19 cellular contexts compared by ENCODE assay signal in the genomic region with DNA sequence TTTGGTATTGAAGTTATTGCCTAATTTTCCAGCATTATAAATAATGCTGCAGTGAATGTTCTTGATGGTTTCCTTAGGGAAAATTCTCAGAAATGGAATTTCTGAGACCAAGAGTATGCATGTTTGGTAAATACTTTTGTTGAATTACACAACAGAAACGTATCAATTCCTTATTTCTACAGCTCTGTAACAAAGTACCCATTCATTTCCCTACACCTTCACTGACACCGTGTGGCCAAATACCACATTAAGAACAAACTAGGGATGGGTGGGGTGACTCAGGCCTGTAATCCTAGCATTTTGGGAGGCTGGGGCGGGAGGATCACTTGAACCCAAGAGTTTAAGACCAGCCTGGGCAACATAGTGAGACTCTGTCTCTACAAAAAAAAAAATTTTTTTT. TPM values are rescaled to one million over a fixed set of nuclear protein-coding genes. Genes with fewer than 3 reads are reported as not detected.
DNase-seq lines count a peak whose midpoint lies in the region; ATAC-seq and TF ChIP-seq lines count a peak whose summit lies in the region.
"Had no signal": no experiment of that assay in that cellular context is flagged by ENCODE, and none has a peak within 500 bp of the region (broad histone marks: within the 10 kb centered on the region; RNA-seq: fewer than 3 reads in every experiment).

No MANE protein-coding gene starts in this region.

- peaks cover 83% of the 10 kb centered on the region for H3K36me3 Mint-ChIP-seq in CD4-positive, alpha-beta T cell (ENCODE audit: low read depth)

- H3K9ac ChIP-seq in IMR-90 (ENCODE audit: low read depth, low read length) = no peak overlapping the region
- H3K9ac ChIP-seq in SK-N-SH = no peak overlapping the region

- H3K9me1 ChIP-seq in IMR-90 (ENCODE audit: insufficient read depth, low read length) = no peaks in the 10 kb centered on the region; the same call in 1 of the 2 replicates

- no peaks in the 10 kb centered on the region for H3K4me1 Mint-ChIP-seq in CD4-positive, alpha-beta T cell (ENCODE audit: low read depth)

- peaks cover 5 to 34% of the 10 kb centered on the region in 2 experiments; a peak in 3 of 4 replicates for H3K79me1 ChIP-seq in IMR-90 (ENCODE audit: low read depth in 1 of 2, low read length in 2 of 2)

- H3F3A ChIP-seq in SK-N-SH (replicated peaks; ENCODE audit: insufficient read depth) = no peaks in the 10 kb centered on the region

- H3K9me3 ChIP-seq in CD4-positive, alpha-beta T cell (ENCODE audit: control insufficient read depth, low read length) = no peaks in the 10 kb centered on the region
- H3K9me3 ChIP-seq in IMR-90 (ENCODE audit: control insufficient read depth, insufficient read depth, low read length) = peaks cover 9% of the 10 kb centered on the region
- peaks cover 6% of the 10 kb centered on the region; the same call in 1 of the 2 replicates for H3K9me3 ChIP-seq in SK-N-SH
- peaks cover 9% of the 10 kb centered on the region for H3K9me3 ChIP-seq in suprapubic skin
- H3K9me3 ChIP-seq: prostate gland had no signal

- no peak overlapping the region for H3K4me3 Mint-ChIP-seq in CD4-positive, alpha-beta T cell
- H3K4me3 Mint-ChIP-seq: activated T-cell treated with anti-CD3 and anti-CD28 coated beads, Interleukin-2, amount 50 U/mL, for 4 hours; dendritic cell treated with granulocyte-macrophage colony-stimulating factor and Interleukin-4, amounts not matched to agents 40 ng/mL and 50 ng/mL, for 4 days had no signal

- BruUV-seq in IMR-90 (replicated peaks; lab: Mats Ljungman, UMichigan) = no TSS peak

- H2AK5ac ChIP-seq in IMR-90 (ENCODE audit: low read depth, low read length) = no peak overlapping the region

- TF ChIP-seq EP300 in SK-N-SH (IDR thresholded peaks at IDR 0.05; ENCODE audit: borderline replicate concordance in 1 of 2, low read depth in 1 of 2, low read length in 1 of 2) (no peak), suprapubic skin (IDR thresholded peaks at IDR 0.05) (no peak)

- H3K4ac ChIP-seq in IMR-90 (ENCODE audit: low read depth, low read length) = no peak overlapping the region

- H2BK15ac ChIP-seq in IMR-90 (ENCODE audit: low read depth, low read length) = no peak overlapping the region

- CTCF ChIA-PET in CD4-positive, alpha-beta T cell (lab: Charles Lee) = no interaction called here
- CTCF ChIA-PET in IMR-90 (lab: Yijun Ruan, JAX) (interaction anchor here (0.7 kb wide), 1 partner anchor 10 kb away, joined by 5 read pairs; no protein-coding TSS in a partner anchor), SK-N-SH (lab: Yijun Ruan, JAX) (no interaction called here)

- no peak overlapping the region for H2AK9ac ChIP-seq in IMR-90 (replicated peaks; ENCODE audit: low read depth, low read length, poor library complexity)

- WGBS in IMR-90 (ENCODE audit: extremely low coverage in 2 of 2, insufficient read length in 1 of 2), 2 experiments = no CpG with 5 or more reads among the region's 3 CpGs
- 50% methylated on average over 3 of the region's 3 CpGs for WGBS in SK-N-SH (ENCODE audit: low lambda C conversion rate)
- WGBS in suprapubic skin = 64% methylated on average over 3 of the region's 3 CpGs

- H3K14ac ChIP-seq in IMR-90 (replicated peaks; ENCODE audit: low read depth, low read length) = no peak overlapping the region

- dilution Hi-C loops in IMR-90 (cut with HindIII; ENCODE audit: low sequenced_read_pairs, unreplicated experiment) = no loop called here

- TF ChIP-seq POLR2A in IMR-90 (IDR thresholded peaks at IDR 0.05; ENCODE audit: low read depth, low read length) (no peak), suprapubic skin (IDR thresholded peaks at IDR 0.05) (no peak)

- H3K23ac ChIP-seq in IMR-90 (ENCODE audit: low read depth, low read length) = no peak overlapping the region

- no peak overlapping the region for H2AFZ ChIP-seq in IMR-90 (replicated peaks; ENCODE audit: low read length, poor library complexity)
- H2AFZ ChIP-seq in SK-N-SH (ENCODE audit: low read depth) = no peak overlapping the region

- no peaks in the 10 kb centered on the region for H3K27me3 ChIP-seq in CD4-positive, alpha-beta T cell (ENCODE audit: control insufficient read depth, insufficient read depth, low read length)
- H3K27me3 ChIP-seq in IMR-90 (ENCODE audit: control insufficient read depth, insufficient read depth, low read length) = no peaks in the 10 kb centered on the region
- H3K27me3 ChIP-seq in SK-N-SH (ENCODE audit: insufficient read depth) = no peaks in the 10 kb centered on the region
- H3K27me3 ChIP-seq in suprapubic skin = no peaks in the 10 kb centered on the region
- H3K27me3 ChIP-seq: gastroesophageal sphincter had no signal

- H3K36me3 ChIP-seq in IMR-90 (ENCODE audit: control insufficient read depth, insufficient read depth, low read length) (peaks cover 32% of the 10 kb centered on the region), SK-N-SH (replicated peaks in 1 of 2; ENCODE audit: control insufficient read depth in 1 of 2, insufficient read depth in 2 of 2, low read length in 1 of 2) (peaks cover 43 to 67% of the 10 kb centered on the region in 2 experiments), suprapubic skin (peaks cover 46% of the 10 kb centered on the region)
- H3K36me3 ChIP-seq: prostate gland had no signal

- H3K79me2 ChIP-seq in SK-N-SH (ENCODE audit: insufficient read depth) = no peaks in the 10 kb centered on the region; the same call in none of the 2 replicates

- H3K18ac ChIP-seq in IMR-90 (ENCODE audit: low read depth, low read length) = no peak overlapping the region

- no peaks in the 10 kb centered on the region for H3K9me3 Mint-ChIP-seq in CD4-positive, alpha-beta T cell
- H3K9me3 Mint-ChIP-seq: activated T-cell treated with anti-CD3 and anti-CD28 coated beads, Interleukin-2, amount 50 U/mL, for 4 hours; dendritic cell treated with granulocyte-macrophage colony-stimulating factor and Interleukin-4, amounts not matched to agents 40 ng/mL and 50 ng/mL, for 4 days had no signal

- in situ Hi-C loops in IMR-90 (cut with MboI; ENCODE audit: low sequenced_read_pairs) = no loop called here

- H3K27ac Mint-ChIP-seq in CD4-positive, alpha-beta T cell = no peak overlapping the region
- H3K27ac Mint-ChIP-seq: dendritic cell treated with granulocyte-macrophage colony-stimulating factor and Interleukin-4, amounts not matched to agents 40 ng/mL and 50 ng/mL, for 4 days had no signal

- no peak overlapping the region for H3K56ac ChIP-seq in IMR-90 (ENCODE audit: extremely low read depth, insufficient read depth, low read length)

- POLR2A ChIA-PET in CD4-positive, alpha-beta T cell (lab: Charles Lee) = no interaction called here
- POLR2A ChIA-PET in IMR-90 (lab: Charles Lee; ENCODE audit: unreplicated experiment) = no interaction called here
- POLR2A ChIA-PET in SK-N-SH (lab: Yijun Ruan, JAX) = no interaction called here

- H4K8ac ChIP-seq in IMR-90 (ENCODE audit: low read depth in 2 of 2, low read length in 2 of 2) = no peak overlapping the region

- intact Hi-C loops in CD4-positive, alpha-beta T cell (cut with DNase I, micrococcal nuclease) = no loop called here
- intact Hi-C loops in IMR-90 (cut with micrococcal nuclease) = no loop called here

- TF ChIP-seq RAD21 in IMR-90 (IDR thresholded peaks at IDR 0.05; ENCODE audit: low read length) (peak; percentile 22; the same call in 1 of the 2 replicates), SK-N-SH (IDR thresholded peaks at IDR 0.05; ENCODE audit: low read length) (no peak)

- no peak overlapping the region for H3K4me2 ChIP-seq in IMR-90 (ENCODE audit: low read depth, low read length)
- no peak overlapping the region for H3K4me2 ChIP-seq in SK-N-SH

- ATAC-seq in CD4-positive, alpha-beta T cell (ENCODE audit: poor library complexity) = peak; percentile 49
- ATAC-seq in IMR-90 (ENCODE audit: low read depth) (peak; percentile 61), GM18868 (IDR thresholded peaks at IDR 0.05; ENCODE audit: unreplicated experiment) (no peak)
- ATAC-seq: activated T-cell treated with anti-CD3 and anti-CD28 coated beads, Interleukin-2, amount 50 U/mL, for 4 hours; gastroesophageal sphincter had no signal

- H3K27me3 Mint-ChIP-seq in CD4-positive, alpha-beta T cell = no peaks in the 10 kb centered on the region
- H3K27me3 Mint-ChIP-seq: dendritic cell treated with granulocyte-macrophage colony-stimulating factor and Interleukin-4, amounts not matched to agents 40 ng/mL and 50 ng/mL, for 4 days had no signal

- H2BK20ac ChIP-seq in IMR-90 (ENCODE audit: low read depth, low read length) = no peak overlapping the region

- H4K20me1 ChIP-seq in IMR-90 (ENCODE audit: insufficient read depth, low read length) (no peaks in the 10 kb centered on the region), SK-N-SH (ENCODE audit: insufficient read depth) (no peaks in the 10 kb centered on the region)

- TF ChIP-seq CTCF in CD4-positive, alpha-beta T cell (IDR thresholded peaks at IDR 0.05) = no peak
- TF ChIP-seq CTCF in IMR-90 (conservative IDR thresholded peaks at IDR 0.05; ENCODE audit: low read depth, low read length) = no peak; the same call in 1 of the 2 replicates
- peak; percentile 28; the same call in 1 of the 2 replicates for TF ChIP-seq CTCF in SK-N-SH (IDR thresholded peaks at IDR 0.05)
- no peak for TF ChIP-seq CTCF in suprapubic skin (IDR thresholded peaks at IDR 0.05)

- DNase-seq in CD4-positive, alpha-beta T cell = no peak
- no peak for DNase-seq in IMR-90
- DNase-seq in SK-N-SH = no peak
- peak; percentile 64 for DNase-seq in fibroblast of gingiva (ENCODE audit: low read depth)
- DNase-seq in stimulated activated naive CD4-positive, alpha-beta T cell (lab: John Stamatoyannopoulos, UW) = no peak
- DNase-seq in suprapubic skin (ENCODE audit: low spot score in 2 of 2) = no peak
- no peak for DNase-seq in DMS79 treated with DMSO at 0.1 percent for 48 hours (lab: John Stamatoyannopoulos, UW)
- DNase-seq: activated CD4-positive, alpha-beta T cell treated with anti-CD3 and anti-CD28 coated beads for 48 hours; activated T-cell treated with anti-CD3 and anti-CD28 coated beads, Interleukin-2, amount 50 U/mL, for 4 hours; amniotic stem cell; EL; NCI-H1930; NCI-H82 had no signal

- H3K4me1 ChIP-seq in IMR-90 (ENCODE audit: control insufficient read depth, insufficient read depth, low read length) = no peaks in the 10 kb centered on the region
- H3K4me1 ChIP-seq in SK-N-SH (ENCODE audit: control insufficient read depth in 1 of 2, insufficient read depth in 2 of 2, low read depth in 1 of 2, low read length in 1 of 2) = peaks cover 0 to under 1% of the 10 kb centered on the region in 2 experiments; a peak in 2 of 4 replicates
- H3K4me1 ChIP-seq in suprapubic skin = no peaks in the 10 kb centered on the region
- H3K4me1 ChIP-seq: prostate gland had no signal

- H3K4me3 ChIP-seq in IMR-90 (ENCODE audit: insufficient read depth, low read depth, low read length) (no peak overlapping the region), SK-N-SH (ENCODE audit: low read depth in 2 of 2, low read length in 1 of 2) (no peak overlapping the region), suprapubic skin (no peak overlapping the region)
- H3K4me3 ChIP-seq: gastroesophageal sphincter, prostate gland had no signal

- no peak overlapping the region for H4K91ac ChIP-seq in IMR-90 (ENCODE audit: insufficient read depth, low read depth, low read length)

- no peaks in the 10 kb centered on the region for H3K9me2 ChIP-seq in SK-N-SH

- H4K5ac ChIP-seq in IMR-90 (ENCODE audit: low read depth, low read length) = no peak overlapping the region

- H2BK120ac ChIP-seq in IMR-90 (ENCODE audit: low read depth, low read length) = no peak overlapping the region

- no peak overlapping the region for H2BK5ac ChIP-seq in IMR-90 (ENCODE audit: low read depth, low read length, poor library complexity, severe bottlenecking)

- H3K27ac ChIP-seq in CD4-positive, alpha-beta T cell (ENCODE audit: low read depth, low read length) = no peak overlapping the region
- H3K27ac ChIP-seq in IMR-90 (ENCODE audit: insufficient read depth, low read length) (no peak overlapping the region), SK-N-SH (ENCODE audit: low read depth in 2 of 2, low read length in 1 of 2) (no peak overlapping the region), suprapubic skin (no peak overlapping the region)
- H3K27ac ChIP-seq: gastroesophageal sphincter, prostate gland had no signal

RNA-seq across cellular contexts. Expression of a gene that starts 21.8 kb away (rescaled TPM):
- 10 to 100 TPM; 16.0 to 16.5 TPM for total RNA-seq in CD4-positive, alpha-beta T cell
- total RNA-seq in IMR-90 (2012; rRNA removed) (131 and 165 TPM in 2 replicates), suprapubic skin (100 to 1,000 TPM; 104 to 163 (median 124) TPM)
- polyA plus RNA-seq in IMR-90 (2012; rRNA removed) (79.4 and 95.1 TPM in 2 replicates), SK-N-SH (2012; rRNA removed) (22.8 and 28.4 TPM in 2 replicates)
- polyA plus RNA-seq in IMR-90 (2012; cell fraction: cytosol; rRNA removed) = 197 and 220 TPM in 2 replicates
- polyA plus RNA-seq in IMR-90 (2012; cell fraction: nucleus; rRNA removed; ENCODE audit: low replicate concordance) = 58.2 and 150 TPM in 2 replicates
- 10.9 and 18.9 TPM in 2 replicates for polyA plus RNA-seq in SK-N-SH (2012; cell fraction: cytosol; rRNA removed)
- 16.4 and 31.7 TPM in 2 replicates for polyA plus RNA-seq in SK-N-SH (2012; cell fraction: nucleus; rRNA removed)

RNA-seq across cellular contexts. Expression of a gene that starts 39.1 kb away (rescaled TPM):
- 10 to 100 TPM; 18.3 to 20.5 TPM for total RNA-seq in CD4-positive, alpha-beta T cell
- 3.4 and 3.6 TPM in 2 replicates for total RNA-seq in IMR-90 (2012; rRNA removed)
- polyA plus RNA-seq in IMR-90 (2012; rRNA removed) = 36.7 and 38.1 TPM in 2 replicates
- polyA plus RNA-seq in IMR-90 (2012; cell fraction: cytosol; rRNA removed) = 34.0 and 44.0 TPM in 2 replicates
- 7.8 and 14.3 TPM in 2 replicates for polyA plus RNA-seq in IMR-90 (2012; cell fraction: nucleus; rRNA removed; ENCODE audit: low replicate concordance)
- polyA plus RNA-seq in SK-N-SH (2012; rRNA removed) = 26.6 and 31.9 TPM in 2 replicates
- polyA plus RNA-seq in SK-N-SH (2012; cell fraction: cytosol; rRNA removed) = 14.5 and 21.8 TPM in 2 replicates
- 10.4 and 12.2 TPM in 2 replicates for polyA plus RNA-seq in SK-N-SH (2012; cell fraction: nucleus; rRNA removed)
- total RNA-seq in suprapubic skin = 10 to 100 TPM; 13.3 to 21.4 (median 15.4) TPM

RNA-seq across cellular contexts. Expression of a gene that starts 45.5 kb away (rescaled TPM):
- total RNA-seq in CD4-positive, alpha-beta T cell = not detected
- total RNA-seq in IMR-90 (2012; rRNA removed) (1.9 and 2.0 TPM in 2 replicates), suprapubic skin (1 to 10 TPM; 3.7 to 9.8 (median 4.9) TPM)
- polyA plus RNA-seq in IMR-90 (2012; rRNA removed) (5.4 and 5.8 TPM in 2 replicates), SK-N-SH (2012; rRNA removed) (0.71 and 0.76 TPM in 2 replicates)
- polyA plus RNA-seq in IMR-90 (2012; cell fraction: cytosol; rRNA removed) = 5.1 and 9.5 TPM in 2 replicates
- polyA plus RNA-seq in IMR-90 (2012; cell fraction: nucleus; rRNA removed; ENCODE audit: low replicate concordance) = 5.6 and 7.4 TPM in 2 replicates
- 0.53 and 0.84 TPM in 2 replicates for polyA plus RNA-seq in SK-N-SH (2012; cell fraction: cytosol; rRNA removed)
- polyA plus RNA-seq in SK-N-SH (2012; cell fraction: nucleus; rRNA removed) = 1.2 and 1.4 TPM in 2 replicates
- total RNA-seq: activated T-cell treated with anti-CD3 and anti-CD28 coated beads, Interleukin-2, amount 50 U/mL, for 4 hours had no signal

RNA-seq across cellular contexts. Expression of a gene that starts 51.3 kb away (rescaled TPM):
- not detected for total RNA-seq in CD4-positive, alpha-beta T cell
- total RNA-seq in IMR-90 (2012; rRNA removed) (not detected in 2 replicates), suprapubic skin (under 1 TPM in 1 of 4 donors, not detected in 3; 0.11 TPM)
- polyA plus RNA-seq in IMR-90 (2012; rRNA removed) (not detected in 2 replicates), SK-N-SH (2012; rRNA removed) (not detected in 2 replicates)
- polyA plus RNA-seq in IMR-90 (2012; cell fraction: cytosol; rRNA removed) = 0.02 and 0.05 TPM in 2 replicates
- polyA plus RNA-seq in IMR-90 (2012; cell fraction: nucleus; rRNA removed; ENCODE audit: low replicate concordance) = not detected in 2 replicates
- not detected in 2 replicates for polyA plus RNA-seq in SK-N-SH (2012; cell fraction: cytosol; rRNA removed)
- polyA plus RNA-seq in SK-N-SH (2012; cell fraction: nucleus; rRNA removed) = not detected in 2 replicates
- total RNA-seq: activated T-cell treated with anti-CD3 and anti-CD28 coated beads, Interleukin-2, amount 50 U/mL, for 4 hours; kidney epithelial cell; prostate gland; urinary bladder had no signal
